ENCODE assay signal across 1 cellular context in the genomic region with DNA sequence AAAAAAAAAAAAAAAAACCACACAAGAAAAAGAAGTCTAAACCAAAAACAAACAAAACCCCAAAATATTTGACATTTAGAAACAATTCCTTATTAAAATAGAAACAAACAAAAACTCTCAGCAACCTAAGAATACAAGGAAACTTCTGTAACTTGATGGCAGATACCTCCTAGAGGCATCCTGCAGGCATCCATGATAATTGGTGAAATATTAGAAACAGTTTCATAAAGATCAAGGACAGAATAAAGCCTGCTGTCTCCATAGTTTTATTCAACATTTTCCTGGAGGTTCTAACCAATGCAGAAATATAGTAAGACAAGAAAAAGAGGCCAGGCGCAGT.
TF ChIP-seq lines count a peak whose summit lies in the region.

No MANE protein-coding gene starts in this region.

TF ChIP-seq in HepG2, 621 proteins besides CTCF, POLR2A, EP300 and RAD21 (continued from another document):
- TF ChIP-seq, protein P1, sequence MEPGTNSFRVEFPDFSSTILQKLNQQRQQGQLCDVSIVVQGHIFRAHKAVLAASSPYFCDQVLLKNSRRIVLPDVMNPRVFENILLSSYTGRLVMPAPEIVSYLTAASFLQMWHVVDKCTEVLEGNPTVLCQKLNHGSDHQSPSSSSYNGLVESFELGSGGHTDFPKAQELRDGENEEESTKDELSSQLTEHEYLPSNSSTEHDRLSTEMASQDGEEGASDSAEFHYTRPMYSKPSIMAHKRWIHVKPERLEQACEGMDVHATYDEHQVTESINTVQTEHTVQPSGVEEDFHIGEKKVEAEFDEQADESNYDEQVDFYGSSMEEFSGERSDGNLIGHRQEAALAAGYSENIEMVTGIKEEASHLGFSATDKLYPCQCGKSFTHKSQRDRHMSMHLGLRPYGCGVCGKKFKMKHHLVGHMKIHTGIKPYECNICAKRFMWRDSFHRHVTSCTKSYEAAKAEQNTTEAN (CRISPR knock-in tag; conservative IDR thresholded peaks at IDR 0.05), result no peak
- TF ChIP-seq PHF20 (CRISPR knock-in tag; IDR thresholded peaks at IDR 0.05), result no peak
- no peak for TF ChIP-seq KDM6A (CRISPR knock-in tag; IDR thresholded peaks at IDR 0.05; ENCODE audit: low read depth)
- no peak for TF ChIP-seq TAF15 (IDR thresholded peaks at IDR 0.05; ENCODE audit: low read depth, low read length, poor library complexity, severe bottlenecking)
- TF ChIP-seq EED (CRISPR knock-in tag; IDR thresholded peaks at IDR 0.05), result no peak
- no peak for TF ChIP-seq MED8 (CRISPR knock-in tag; IDR thresholded peaks at IDR 0.05; ENCODE audit: insufficient replicate concordance)
- TF ChIP-seq HHEX (CRISPR knock-in tag; IDR thresholded peaks at IDR 0.05), result no peak
